In the genomic region with DNA sequence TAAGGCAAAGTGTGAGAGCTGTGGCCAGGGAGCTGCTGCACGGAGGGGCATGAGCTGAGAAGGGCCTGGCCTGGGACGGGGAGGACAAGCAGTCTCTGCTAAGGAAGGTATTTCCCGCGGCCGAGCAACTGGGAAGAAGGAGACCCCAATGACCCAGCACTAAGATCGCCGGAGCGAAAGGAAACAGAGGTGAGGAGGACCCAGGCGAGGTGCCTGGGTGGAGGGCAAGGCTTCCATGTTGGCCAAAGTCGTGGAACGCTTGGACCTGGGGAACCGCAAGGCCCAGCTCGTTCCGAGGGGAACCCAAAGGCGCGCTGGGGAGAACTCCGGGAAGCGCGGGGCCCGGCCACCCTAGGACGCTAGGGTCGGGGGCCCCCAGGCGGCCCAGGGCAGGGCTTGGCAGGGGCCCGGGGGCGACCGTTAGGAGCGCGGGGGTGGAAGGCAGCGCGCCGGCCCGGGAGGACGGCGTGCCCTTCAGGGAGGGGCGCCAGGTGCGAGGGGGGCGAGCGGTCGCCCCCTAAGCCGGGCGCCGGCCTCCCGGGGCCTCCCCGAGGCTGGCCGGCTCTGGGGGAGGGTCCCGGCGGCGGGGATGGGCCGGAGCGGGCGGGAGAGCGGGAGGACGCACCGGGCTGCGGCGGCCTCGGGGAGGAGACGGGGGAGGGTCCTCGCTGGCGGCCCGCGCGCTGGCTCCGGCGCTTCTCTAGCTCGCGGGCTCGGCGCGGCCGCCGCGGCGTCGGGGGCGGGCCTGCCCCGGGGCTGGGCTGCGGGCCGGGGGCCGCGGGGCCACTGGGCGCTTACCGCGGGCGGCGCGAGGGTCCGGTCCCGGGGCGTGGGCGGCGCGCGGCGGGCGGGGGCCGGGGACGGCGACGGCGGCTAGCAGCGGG, we compare ENCODE assay signal across 8 cellular contexts. TPM values are rescaled to one million over a fixed set of nuclear protein-coding genes. Genes with fewer than 3 reads are reported as not detected.
DNase-seq lines count a peak whose midpoint lies in the region; ATAC-seq and TF ChIP-seq lines count a peak whose summit lies in the region.

No MANE protein-coding gene starts in this region.

- no peak for TF ChIP-seq EP300 in tibial nerve (IDR thresholded peaks at IDR 0.05)

- H3K9me3 ChIP-seq in liver (ENCODE audit: control insufficient read depth in 4 of 4, low read length in 3 of 4) (no peaks in the 10 kb centered on the region), tibial nerve (no peaks in the 10 kb centered on the region)

- under 1% methylated on average over 102 of the region's 102 CpGs for WGBS in liver
- 0 to 1% methylated on average over 30 to 50 of the region's 102 CpGs for WGBS in tibial nerve, 2 donors

- no peak for TF ChIP-seq POLR2A in tibial nerve (IDR thresholded peaks at IDR 0.05)

- TF ChIP-seq CTCF in 22Rv1 (IDR thresholded peaks at IDR 0.05) (no peak), HL-60 (IDR thresholded peaks at IDR 0.05; ENCODE audit: insufficient read depth, low read length) (no peak), brain microvascular endothelial cell (IDR thresholded peaks at IDR 0.05; ENCODE audit: low read depth, low read length, missing control alignments) (no peak), liver (IDR thresholded peaks at IDR 0.05; ENCODE audit: low read depth, low read length, missing input control) (no peak), tibial nerve (IDR thresholded peaks at IDR 0.05) (no peak)

- no peak for DNase-seq in HL-60 (ENCODE audit: low read depth in 1 of 2, low spot score in 1 of 2)
- DNase-seq in brain microvascular endothelial cell: no peak
- DNase-seq in tibial nerve (ENCODE audit: low spot score in 2 of 2): no peak
- DNase-seq in superior temporal gyrus (ENCODE audit: extremely low spot score): no peak
- no peak for DNase-seq in NOMO-1 (lab: John Stamatoyannopoulos, UW; ENCODE audit: unreplicated experiment in 2 of 2)

- H3K4me1 ChIP-seq in liver (ENCODE audit: control insufficient read depth in 4 of 4, insufficient read depth in 4 of 4, low read length in 3 of 4) (peaks cover 7 to 32% (median 21%) of the 10 kb centered on the region in 4 donors), tibial nerve (peaks cover 0 to 56% (median 47%) of the 10 kb centered on the region in 4 donors)

- peak; percentile 11 for ATAC-seq in GM18517 (IDR thresholded peaks at IDR 0.05; ENCODE audit: unreplicated experiment)

- no peak for TF ChIP-seq RAD21 in liver (IDR thresholded peaks at IDR 0.05)

- H3K36me3 ChIP-seq in brain microvascular endothelial cell (replicated peaks) (peaks cover 5% of the 10 kb centered on the region), liver (ENCODE audit: control insufficient read depth in 4 of 4, insufficient read depth in 3 of 4, low read depth in 1 of 4, low read length in 3 of 4) (peaks cover 0 to 2% (median 0%) of the 10 kb centered on the region in 4 donors), tibial nerve (peaks cover 0 to 4% (median 0%) of the 10 kb centered on the region in 3 donors)

- H3K27me3 ChIP-seq in HL-60 (ENCODE audit: insufficient read depth, poor library complexity, severe bottlenecking): peaks cover 5% of the 10 kb centered on the region
- no peaks in the 10 kb centered on the region for H3K27me3 ChIP-seq in brain microvascular endothelial cell (replicated peaks)
- no peaks in the 10 kb centered on the region for H3K27me3 ChIP-seq in liver (ENCODE audit: control insufficient read depth in 4 of 4, insufficient read depth in 4 of 4, low read length in 3 of 4)
- H3K27me3 ChIP-seq in tibial nerve: no peaks in the 10 kb centered on the region

- peak overlapping the region in 1 of 2 donors; percentile 1 for H3K9ac ChIP-seq in liver (ENCODE audit: low read depth in 1 of 2, low read length in 2 of 2)

- H3K27ac ChIP-seq in 22Rv1 (peak overlapping the region; percentile 81), HL-60 (replicated peaks) (peak overlapping the region; percentile 67), brain microvascular endothelial cell (no peak overlapping the region), liver (ENCODE audit: low read depth in 1 of 2, low read length in 2 of 2) (peak overlapping the region; percentile 2 to 63), tibial nerve (peak overlapping the region; percentile 87 to 97 (median 92))

- in situ Hi-C loops in brain microvascular endothelial cell (cut with HindIII; ENCODE audit: low pct_ligation_motif_present, low sequenced_read_pairs): no loop called here

- peak overlapping the region; percentile 65 for H3K4me3 ChIP-seq in HL-60 (replicated peaks; ENCODE audit: insufficient read depth, low read length)
- peak overlapping the region; percentile 62 for H3K4me3 ChIP-seq in brain microvascular endothelial cell (ENCODE audit: low read depth, low read length)
- H3K4me3 ChIP-seq in liver (ENCODE audit: low read depth in 1 of 3, low read length in 3 of 3): peak overlapping the region; percentile 29 to 94 (median 56)
- peak overlapping the region; percentile 84 to 99 (median 92) for H3K4me3 ChIP-seq in tibial nerve

TF ChIP-seq in liver, 16 proteins besides CTCF, POLR2A, EP300 and RAD21:
- no peak for TF ChIP-seq EGR1 (IDR thresholded peaks at IDR 0.05; ENCODE audit: low read depth in 2 of 2)
- no peak for TF ChIP-seq GABPA (IDR thresholded peaks at IDR 0.05 in 1 of 2, conservative IDR thresholded peaks at IDR 0.05 in 1 of 2)
- no peak for TF ChIP-seq REST (IDR thresholded peaks at IDR 0.05)
- TF ChIP-seq HNF4G (IDR thresholded peaks at IDR 0.05): no peak
- no peak for TF ChIP-seq FOXA1 (IDR thresholded peaks at IDR 0.05)
- TF ChIP-seq TAF1 (conservative IDR thresholded peaks at IDR 0.05): no peak
- TF ChIP-seq RXRA (IDR thresholded peaks at IDR 0.05): no peak
- TF ChIP-seq, protein P1, sequence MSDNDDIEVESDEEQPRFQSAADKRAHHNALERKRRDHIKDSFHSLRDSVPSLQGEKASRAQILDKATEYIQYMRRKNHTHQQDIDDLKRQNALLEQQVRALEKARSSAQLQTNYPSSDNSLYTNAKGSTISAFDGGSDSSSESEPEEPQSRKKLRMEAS (IDR thresholded peaks at IDR 0.05): no peak
- TF ChIP-seq NR2F2 (IDR thresholded peaks at IDR 0.05): no peak

RNA-seq across cellular contexts. Expression of gene GIGYF1, which starts 0.5 kb away (rescaled TPM):
- 10 to 100 TPM; 12.7 TPM for total RNA-seq in liver
- polyA plus RNA-seq in liver: 1 to 10 TPM; 6.8 to 7.5 TPM
- total RNA-seq in tibial nerve: 10 to 100 TPM; 50.9 to 98.1 (median 64.7) TPM

RNA-seq across cellular contexts. Expression of gene POP7, which starts 12.4 kb away (rescaled TPM):
- total RNA-seq in liver (10 to 100 TPM; 19.1 to 36.6 TPM), tibial nerve (10 to 100 TPM; 23.1 to 50.7 (median 35.6) TPM)
- 10 to 100 TPM; 31.1 to 40.1 TPM for polyA plus RNA-seq in liver

RNA-seq across cellular contexts. Expression of gene GNB2, which starts 20.0 kb away (rescaled TPM):
- total RNA-seq in liver: 10 to 100 TPM; 57.9 to 88.5 TPM
- 100 to 1,000 TPM in 1 of 2 donors, 10 to 100 TPM in 1; 37.6 to 133 TPM for polyA plus RNA-seq in liver
- total RNA-seq in tibial nerve: 100 to 1,000 TPM; 185 to 290 (median 248) TPM

RNA-seq across cellular contexts. Expression of gene EPO, which starts 26.7 kb away (rescaled TPM):
- total RNA-seq in liver (1 to 10 TPM; 1.3 to 1.5 TPM), tibial nerve (under 1 TPM in 2 of 4 donors, not detected in 2; 0.30 to 0.59 TPM)
- 10 to 100 TPM in 1 of 2 donors, 1 to 10 TPM in 1; 5.3 to 22.9 TPM for polyA plus RNA-seq in liver

RNA-seq across cellular contexts. Expression of gene ACTL6B, which starts 37.3 kb away (rescaled TPM):
- total RNA-seq in liver (not detected), tibial nerve (not detected)
- polyA plus RNA-seq in liver: not detected
